Comparison of ENCODE assay signal across 8 cellular contexts in genomic region chr19:860481-861098, GRCh38. TPM values are rescaled to one million over a fixed set of nuclear protein-coding genes. Genes with fewer than 3 reads are reported as not detected.
DNase-seq lines count a peak whose midpoint lies in the region; ATAC-seq, FAIRE-seq and TF ChIP-seq lines count a peak whose summit lies in the region.

No MANE protein-coding gene starts in this region.

- CTCF ChIA-PET in GM12878 (lab: Yijun Ruan, JAX) = no interaction called here

- no peak overlapping the region for H3K4me3 ChIP-seq in GM12878

- peak overlapping the region; percentile 30; the same call in 1 of the 2 replicates for H3K4me2 ChIP-seq in GM12878 (ENCODE audit: control insufficient read depth, insufficient read depth)

- DNase-seq in COLO668 (lab: John Stamatoyannopoulos, UW; ENCODE audit: unreplicated experiment) (peak; percentile 62), HT-29 (ENCODE audit: low spot score) (peak; percentile 58), T follicular helper cell (ENCODE audit: low read depth) (peak; percentile 38), GM12878 (ENCODE audit: low read depth, low spot score) (no peak), iris pigment epithelial cell (ENCODE audit: low read depth) (peak; percentile 70), G401 (ENCODE audit: low spot score) (no peak)
- peak; percentile 61 for DNase-seq in stimulated activated CD4-positive, alpha-beta T cell treated with anti-CD3 and anti-CD28 coated beads, Interleukin-4, amount 100 ng/mL, for 1 hour

- H3K79me2 ChIP-seq in GM12878 (ENCODE audit: control insufficient read depth, insufficient read depth, low read length) = no peaks in the 10 kb centered on the region

- peak in 2 of 3 experiments; percentile 6 to 10; a peak in 2 of 6 replicates for TF ChIP-seq CTCF in GM12878 (IDR thresholded peaks at IDR 0.05 in 2 of 3, conservative IDR thresholded peaks at IDR 0.05 in 1 of 3; ENCODE audit: control insufficient read depth in 2 of 3, extremely low read depth in 1 of 3, insufficient read depth in 1 of 3, low read depth in 3 of 3, low read length in 3 of 3)

- POLR2A ChIA-PET in GM12878 (lab: Charles Lee) = interaction anchor here (0.5 to 0.7 kb wide), 2 partner anchors 17 to 165 kb away, joined by 3 read pairs; no protein-coding TSS in a partner anchor

- no peaks in the 10 kb centered on the region for H3K9me3 ChIP-seq in GM12878 (replicated peaks; ENCODE audit: control insufficient read depth, insufficient read depth, low read length)

- no peak overlapping the region for H3K9ac ChIP-seq in GM12878 (ENCODE audit: control insufficient read depth, insufficient read depth, low read length)

- H4K20me1 ChIP-seq in GM12878 (ENCODE audit: control insufficient read depth, insufficient read depth) = no peaks in the 10 kb centered on the region

- peak; percentile 64; the same call in 1 of the 2 replicates for TF ChIP-seq POLR2A in GM12878 (IDR thresholded peaks at IDR 0.05; ENCODE audit: low read depth, low read length)

- RAD21 ChIA-PET in GM12878 (lab: Charles Lee; ENCODE audit: unreplicated experiment) = no interaction called here

- no peak overlapping the region for H2AFZ ChIP-seq in GM12878 (ENCODE audit: control insufficient read depth, low read depth, low read length)

- TF ChIP-seq RAD21 in GM12878 (IDR thresholded peaks at IDR 0.05; ENCODE audit: insufficient read depth, low read depth, low read length) = no peak

- no TSS peak for BruUV-seq in GM12878 (replicated peaks; lab: Mats Ljungman, UMichigan)

- ATAC-seq in GM12878 (peak; percentile 46), HG02588 (IDR thresholded peaks at IDR 0.05; ENCODE audit: unreplicated experiment) (no peak)

- no peaks in the 10 kb centered on the region; a peak in 1 of 4 replicates for H3K27me3 ChIP-seq in GM12878 (replicated peaks in 1 of 2; ENCODE audit: control insufficient read depth in 2 of 2, insufficient read depth in 2 of 2, low read length in 1 of 2)

- TF ChIP-seq EP300 in GM12878 (IDR thresholded peaks at IDR 0.05; ENCODE audit: borderline replicate concordance in 1 of 2, control insufficient read depth in 1 of 2, low read depth in 2 of 2, low read length in 2 of 2) = no peak

- H3K4me1 ChIP-seq in GM12878 (ENCODE audit: control insufficient read depth, insufficient read depth, low read length) = peaks cover 10% of the 10 kb centered on the region

- no peak overlapping the region for H3K27ac ChIP-seq in GM12878 (ENCODE audit: control insufficient read depth, insufficient read depth)

- SMC1A ChIA-PET in GM12878 (lab: Charles Lee; ENCODE audit: uncharacterized antibody, unreplicated experiment) = no interaction called here

- WGBS in GM12878 (ENCODE audit: insufficient coverage, insufficient replicate concordance, low lambda C conversion rate, missing lambda C conversion rate) = 4% methylated on average over 58 of the region's 76 CpGs

- no peaks in the 10 kb centered on the region for H3K36me3 ChIP-seq in GM12878 (ENCODE audit: control insufficient read depth in 2 of 2, insufficient read depth in 2 of 2, low read length in 1 of 2)

- intact Hi-C loops in GM12878 (cut with micrococcal nuclease; ENCODE audit: unreplicated experiment) = loop anchor here (5.0 kb wide), 1 partner anchor 137 kb away; no protein-coding TSS in a partner anchor

- in situ Hi-C loops in GM12878 (cut with MboI) (no loop called here), G401 (cut with HindIII; ENCODE audit: low sequenced_read_pairs) (no loop called here)

- peak; percentile 94 for FAIRE-seq in GM12878 (lab: Jason Lieb, UNC)

RNA-seq across cellular contexts. Expression of gene CFD, which starts 1.1 kb away (rescaled TPM):
- 1.1 and 1.4 TPM in 2 replicates for total RNA-seq in HT-29 (2014; rRNA removed; shearing (Covaris generic))
- 1.2 TPM in 1 of 2 replicates, not detected in the other for total RNA-seq in GM12878 (2013; cell fraction: nucleolus; rRNA removed)
- total RNA-seq in GM12878 (2014; rRNA removed) = 0.73 and 0.93 TPM in 2 replicates
- not detected in 2 replicates for total RNA-seq in GM12878 (2014; rRNA removed; fragmentation: Illumina TruSeq; extraction: Trizol)
- 0.36 and 0.58 TPM in 2 replicates for total RNA-seq in GM12878 (2021)
- not detected for polyA plus RNA-seq in GM12878 (2011; ENCODE audit: low read depth)
- polyA plus RNA-seq in GM12878 (2011; rRNA removed) = 0.05 TPM in 1 of 2 replicates, not detected in the other
- polyA plus RNA-seq in GM12878 (2011; cell fraction: cytosol; rRNA removed) = 0.15 and 0.47 TPM in 2 replicates
- 0.25 and 0.42 TPM in 2 replicates for polyA plus RNA-seq in GM12878 (2011; cell fraction: nucleus; rRNA removed)
- 0.67 and 0.69 TPM in 2 replicates for polyA plus RNA-seq in GM12878 (2012)
- not detected in 2 replicates for polyA plus RNA-seq in GM12878 (2014; fragmentation: Illumina TruSeq; extraction: Trizol)
- polyA plus RNA-seq in GM12878 (2014; fragmentation: Nextera tagmentation; extraction: Ambion mirVana) = under 1 TPM in 1 of 2 experiments, not detected in 1; 0.06 TPM
- polyA plus RNA-seq in GM12878 (2014; rRNA removed) = 1.2 TPM in 1 of 2 replicates, not detected in the other
- 1 to 10 TPM in 1 of 2 experiments, under 1 TPM in 1; 0.40 to 1.1 TPM for polyA plus RNA-seq in GM12878 (2016; fragmentation: Nextera tagmentation; extraction: Ambion mirVana)
- polyA minus RNA-seq in GM12878 (2011; rRNA and poly(A)+ RNA removed) = not detected in 2 replicates
- polyA minus RNA-seq in GM12878 (2011; cell fraction: cytosol; rRNA and poly(A)+ RNA removed) = 1.2 and 2.0 TPM in 2 replicates
- not detected in 2 replicates for polyA minus RNA-seq in GM12878 (2011; cell fraction: nucleus; rRNA and poly(A)+ RNA removed)
- 3.6 and 6.1 TPM in 2 replicates for total RNA-seq in G401 (2014; rRNA removed; shearing (Covaris generic))

RNA-seq across cellular contexts. Expression of gene ELANE, which starts 8.5 kb away (rescaled TPM):
- not detected in 2 replicates for total RNA-seq in HT-29 (2014; rRNA removed; shearing (Covaris generic))
- not detected in 2 replicates for total RNA-seq in GM12878 (2013; cell fraction: nucleolus; rRNA removed)
- total RNA-seq in GM12878 (2014; rRNA removed) = not detected in 2 replicates
- total RNA-seq in GM12878 (2014; rRNA removed; fragmentation: Illumina TruSeq; extraction: Trizol) = not detected in 2 replicates
- total RNA-seq in GM12878 (2021) = not detected in 2 replicates
- polyA plus RNA-seq in GM12878 (2011; ENCODE audit: low read depth) = not detected
- polyA plus RNA-seq in GM12878 (2011; rRNA removed) = not detected in 2 replicates
- not detected in 2 replicates for polyA plus RNA-seq in GM12878 (2011; cell fraction: cytosol; rRNA removed)
- not detected in 2 replicates for polyA plus RNA-seq in GM12878 (2011; cell fraction: nucleus; rRNA removed)
- not detected in 2 replicates for polyA plus RNA-seq in GM12878 (2012)
- polyA plus RNA-seq in GM12878 (2014; fragmentation: Illumina TruSeq; extraction: Trizol) = not detected in 2 replicates
- polyA plus RNA-seq in GM12878 (2014; fragmentation: Nextera tagmentation; extraction: Ambion mirVana) = not detected
- not detected in 2 replicates for polyA plus RNA-seq in GM12878 (2014; rRNA removed)
- not detected for polyA plus RNA-seq in GM12878 (2016; fragmentation: Nextera tagmentation; extraction: Ambion mirVana)
- polyA minus RNA-seq in GM12878 (2011; rRNA and poly(A)+ RNA removed) = not detected in 2 replicates
- not detected in 2 replicates for polyA minus RNA-seq in GM12878 (2011; cell fraction: cytosol; rRNA and poly(A)+ RNA removed)
- not detected in 2 replicates for polyA minus RNA-seq in GM12878 (2011; cell fraction: nucleus; rRNA and poly(A)+ RNA removed)
- total RNA-seq in G401 (2014; rRNA removed; shearing (Covaris generic)) = not detected in 2 replicates

RNA-seq across cellular contexts. Expression of gene PRTN3, which starts 19.8 kb away (rescaled TPM):
- not detected in 2 replicates for total RNA-seq in HT-29 (2014; rRNA removed; shearing (Covaris generic))
- total RNA-seq in GM12878 (2013; cell fraction: nucleolus; rRNA removed) = not detected in 2 replicates
- total RNA-seq in GM12878 (2014; rRNA removed) = not detected in 2 replicates
- not detected in 2 replicates for total RNA-seq in GM12878 (2014; rRNA removed; fragmentation: Illumina TruSeq; extraction: Trizol)
- total RNA-seq in GM12878 (2021) = not detected in 2 replicates
- not detected for polyA plus RNA-seq in GM12878 (2011; ENCODE audit: low read depth)
- 0.08 TPM in 1 of 2 replicates, not detected in the other for polyA plus RNA-seq in GM12878 (2011; rRNA removed)
- polyA plus RNA-seq in GM12878 (2011; cell fraction: cytosol; rRNA removed) = 0.10 TPM in 1 of 2 replicates, not detected in the other
- not detected in 2 replicates for polyA plus RNA-seq in GM12878 (2011; cell fraction: nucleus; rRNA removed)
- polyA plus RNA-seq in GM12878 (2012) = not detected in 2 replicates
- polyA plus RNA-seq in GM12878 (2014; fragmentation: Illumina TruSeq; extraction: Trizol) = not detected in 2 replicates
- polyA plus RNA-seq in GM12878 (2014; fragmentation: Nextera tagmentation; extraction: Ambion mirVana) = not detected
- not detected in 2 replicates for polyA plus RNA-seq in GM12878 (2014; rRNA removed)
- not detected for polyA plus RNA-seq in GM12878 (2016; fragmentation: Nextera tagmentation; extraction: Ambion mirVana)
- polyA minus RNA-seq in GM12878 (2011; rRNA and poly(A)+ RNA removed) = not detected in 2 replicates
- polyA minus RNA-seq in GM12878 (2011; cell fraction: cytosol; rRNA and poly(A)+ RNA removed) = not detected in 2 replicates
- not detected in 2 replicates for polyA minus RNA-seq in GM12878 (2011; cell fraction: nucleus; rRNA and poly(A)+ RNA removed)
- 2.3 TPM in 1 of 2 replicates, not detected in the other for total RNA-seq in G401 (2014; rRNA removed; shearing (Covaris generic))

RNA-seq across cellular contexts. Expression of gene MED16, which starts 32.4 kb away (rescaled TPM):
- 31.8 and 32.4 TPM in 2 replicates for total RNA-seq in HT-29 (2014; rRNA removed; shearing (Covaris generic))
- 36.0 and 39.7 TPM in 2 replicates for total RNA-seq in GM12878 (2013; cell fraction: nucleolus; rRNA removed)
- total RNA-seq in GM12878 (2014; rRNA removed) = 10.7 and 14.5 TPM in 2 replicates
- 4.7 and 6.4 TPM in 2 replicates for total RNA-seq in GM12878 (2014; rRNA removed; fragmentation: Illumina TruSeq; extraction: Trizol)
- 48.2 and 49.4 TPM in 2 replicates for total RNA-seq in GM12878 (2021)
- 14.5 TPM for polyA plus RNA-seq in GM12878 (2011; ENCODE audit: low read depth)
- 3.8 and 12.7 TPM in 2 replicates for polyA plus RNA-seq in GM12878 (2011; rRNA removed)
- polyA plus RNA-seq in GM12878 (2011; cell fraction: cytosol; rRNA removed) = 38.0 and 39.5 TPM in 2 replicates
- polyA plus RNA-seq in GM12878 (2011; cell fraction: nucleus; rRNA removed) = 36.6 and 56.4 TPM in 2 replicates
- polyA plus RNA-seq in GM12878 (2012) = 36.5 and 37.4 TPM in 2 replicates
- 0.19 and 3.5 TPM in 2 replicates for polyA plus RNA-seq in GM12878 (2014; fragmentation: Illumina TruSeq; extraction: Trizol)
- polyA plus RNA-seq in GM12878 (2014; fragmentation: Nextera tagmentation; extraction: Ambion mirVana) = 1 to 10 TPM in 1 of 2 experiments, under 1 TPM in 1; 0.56 to 3.5 TPM
- polyA plus RNA-seq in GM12878 (2014; rRNA removed) = 24.4 and 28.9 TPM in 2 replicates
- polyA plus RNA-seq in GM12878 (2016; fragmentation: Nextera tagmentation; extraction: Ambion mirVana) = 10 to 100 TPM; 49.6 to 51.1 TPM
- 16.8 and 38.4 TPM in 2 replicates for polyA minus RNA-seq in GM12878 (2011; rRNA and poly(A)+ RNA removed)
- polyA minus RNA-seq in GM12878 (2011; cell fraction: cytosol; rRNA and poly(A)+ RNA removed) = 31.8 and 34.9 TPM in 2 replicates
- 12.5 and 26.0 TPM in 2 replicates for polyA minus RNA-seq in GM12878 (2011; cell fraction: nucleus; rRNA and poly(A)+ RNA removed)
- 51.0 and 58.7 TPM in 2 replicates for total RNA-seq in G401 (2014; rRNA removed; shearing (Covaris generic))

RNA-seq across cellular contexts. Expression of gene RNU6-9, which starts 32.7 kb away (rescaled TPM):
- not detected in 2 replicates for total RNA-seq in HT-29 (2014; rRNA removed; shearing (Covaris generic))
- not detected in 2 replicates for total RNA-seq in GM12878 (2013; cell fraction: nucleolus; rRNA removed)
- total RNA-seq in GM12878 (2014; rRNA removed) (not detected in 2 replicates), GM12878 (2014; rRNA removed; fragmentation: Illumina TruSeq; extraction: Trizol) (not detected in 2 replicates), GM12878 (2021) (not detected in 2 replicates)
- not detected for polyA plus RNA-seq in GM12878 (2011; ENCODE audit: low read depth)
- polyA plus RNA-seq in GM12878 (2011; rRNA removed) (not detected in 2 replicates), GM12878 (2014; fragmentation: Illumina TruSeq; extraction: Trizol) (not detected in 2 replicates), GM12878 (2014; fragmentation: Nextera tagmentation; extraction: Ambion mirVana) (not detected), GM12878 (2014; rRNA removed) (not detected in 2 replicates), GM12878 (2016; fragmentation: Nextera tagmentation; extraction: Ambion mirVana) (not detected)
- not detected in 2 replicates for polyA plus RNA-seq in GM12878 (2011; cell fraction: cytosol; rRNA removed)
- polyA plus RNA-seq in GM12878 (2011; cell fraction: nucleus; rRNA removed) = not detected in 2 replicates
- polyA plus RNA-seq in GM12878 (2012) = not detected in 2 replicates
- polyA minus RNA-seq in GM12878 (2011; rRNA and poly(A)+ RNA removed) = 1,322 TPM in 1 of 2 replicates, not detected in the other
- polyA minus RNA-seq in GM12878 (2011; cell fraction: cytosol; rRNA and poly(A)+ RNA removed) = not detected in 2 replicates
- polyA minus RNA-seq in GM12878 (2011; cell fraction: nucleus; rRNA and poly(A)+ RNA removed) = under 0.01 TPM in 1 of 2 replicates, not detected in the other
- total RNA-seq in G401 (2014; rRNA removed; shearing (Covaris generic)) = not detected in 2 replicates

Comparison
In these comparisons a context has a peak if more than half of its experiments do, and no peak if none do; other contexts are left out.
1. DNase-seq: peak in COLO668 (single experiment), HT-29 (single experiment), T follicular helper cell (single experiment), iris pigment epithelial cell (single experiment) and stimulated activated CD4-positive, alpha-beta T cell treated with anti-CD3 and anti-CD28 coated beads, Interleukin-4, amount 100 ng/mL, for 1 hour (single experiment); none in GM12878 (single experiment) and G401 (single experiment).